In genomic region chr19:5621945-5622464, GRCh38 we compare ENCODE assay signal across 6 cellular contexts. TPM values are rescaled to one million over a fixed set of nuclear protein-coding genes. Genes with fewer than 3 reads are reported as not detected.
DNase-seq lines count a peak whose midpoint lies in the region; ATAC-seq and TF ChIP-seq lines count a peak whose summit lies in the region.

No MANE protein-coding gene starts in this region.

- H3K79me2 ChIP-seq in mammary epithelial cell (ENCODE audit: insufficient read depth, low read length) = peaks cover 97% of the 10 kb centered on the region

- no peaks in the 10 kb centered on the region for H3K9me3 ChIP-seq in mammary epithelial cell (replicated peaks; ENCODE audit: insufficient read depth, low read length)
- H3K9me3 ChIP-seq in neuron (ENCODE audit: low read length) = no peaks in the 10 kb centered on the region

- H2AFZ ChIP-seq in mammary epithelial cell (ENCODE audit: low read depth, low read length) (peak overlapping the region; percentile 89), neuron (ENCODE audit: low read depth, low read length) (peak overlapping the region; percentile 75)

- H3K4me1 ChIP-seq in mammary epithelial cell (ENCODE audit: insufficient read depth, low read length) = peaks cover 28% of the 10 kb centered on the region
- peaks cover 35% of the 10 kb centered on the region for H3K4me1 ChIP-seq in neuron (ENCODE audit: insufficient read depth, low read length)

- in situ Hi-C loops in mammary epithelial cell (cut with MboI; ENCODE audit: low sequenced_read_pairs in 2 of 2) = no loop called here

- H3K27ac ChIP-seq in mammary epithelial cell (ENCODE audit: insufficient read depth, low read depth, low read length) = peak overlapping the region; percentile 53

- WGBS in mammary epithelial cell (ENCODE audit: low coverage, missing lambda C conversion rate) = 2% methylated on average over 11 of the region's 35 CpGs

- no TSS peak for BruUV-seq in mammary epithelial cell (replicated peaks; lab: Mats Ljungman, UMichigan)

- no peak for ATAC-seq in GM19395 (IDR thresholded peaks at IDR 0.05; ENCODE audit: unreplicated experiment)
- no peak for ATAC-seq in HG03025 (IDR thresholded peaks at IDR 0.05; ENCODE audit: low FRiP score, unreplicated experiment)
- ATAC-seq in HG02763 (IDR thresholded peaks at IDR 0.05; ENCODE audit: unreplicated experiment) = no peak

- peaks cover 6% of the 10 kb centered on the region for H4K20me1 ChIP-seq in mammary epithelial cell (ENCODE audit: insufficient read depth, low read length)

- intact Hi-C loops in mammary epithelial cell (cut with micrococcal nuclease) = loop anchor here (2.0 to 5.0 kb wide), 3 partner anchors 65 to 280 kb away; partner anchors contain the start of genes DUS3L, NDUFA11 and VMAC

- peak overlapping the region; percentile 56 for H3K9ac ChIP-seq in mammary epithelial cell (ENCODE audit: insufficient read depth, low read length)

- TF ChIP-seq CTCF in mammary epithelial cell (conservative IDR thresholded peaks at IDR 0.05 in 1 of 2, IDR thresholded peaks at IDR 0.05 in 1 of 2; ENCODE audit: extremely low read depth in 1 of 2, insufficient read depth in 1 of 2, low read depth in 1 of 2, low read length in 2 of 2) = no peak

- H3K4me3 ChIP-seq in mammary epithelial cell (replicated peaks in 1 of 3; ENCODE audit: insufficient read depth in 1 of 3, low read depth in 2 of 3, low read length in 3 of 3) (peak overlapping the region; percentile 81 to 96 (median 84)), neuron (ENCODE audit: low read length) (peak overlapping the region; percentile 98)

- CTCF ChIA-PET in mammary epithelial cell (lab: Charles Lee; ENCODE audit: low non-redundant PET) = no interaction called here

- H3K36me3 ChIP-seq in mammary epithelial cell (ENCODE audit: insufficient read depth, low read length) (peaks cover 25% of the 10 kb centered on the region), neuron (ENCODE audit: insufficient read depth, low read length) (peaks cover 62% of the 10 kb centered on the region)

- peak; percentile 49 for DNase-seq in NCI-H69 (lab: John Stamatoyannopoulos, UW)
- DNase-seq in mammary epithelial cell = no peak

- H3K27me3 ChIP-seq in mammary epithelial cell (ENCODE audit: insufficient read depth, low read length) = no peaks in the 10 kb centered on the region
- H3K27me3 ChIP-seq in neuron (ENCODE audit: insufficient read depth, low read length) = no peaks in the 10 kb centered on the region

- dilution Hi-C loops in mammary epithelial cell (cut with HindIII; ENCODE audit: low sequenced_read_pairs) = loop anchor here (5.0 kb wide), 2 partner anchors 35 to 45 kb away; no protein-coding TSS in a partner anchor

- H3K4me2 ChIP-seq in mammary epithelial cell (ENCODE audit: insufficient read depth, low read depth, low read length) = peak overlapping the region; percentile 90

RNA-seq across cellular contexts. Expression of gene SAFB2, which starts 0.6 kb away (rescaled TPM):
- 10 to 100 TPM; 20.2 to 49.1 TPM for total RNA-seq in mammary epithelial cell
- 7.6 TPM for polyA plus RNA-seq in mammary epithelial cell
- polyA minus RNA-seq in mammary epithelial cell = 28.9 TPM

RNA-seq across cellular contexts. Expression of gene SAFB, which starts 0.9 kb away (rescaled TPM):
- 10 to 100 TPM; 26.0 to 88.5 TPM for total RNA-seq in mammary epithelial cell
- 30.9 TPM for polyA plus RNA-seq in mammary epithelial cell
- 42.5 TPM for polyA minus RNA-seq in mammary epithelial cell

RNA-seq across cellular contexts. Expression of gene TINCR, which starts 54.3 kb away (rescaled TPM):
- total RNA-seq in mammary epithelial cell = 1 to 10 TPM; 4.5 to 9.9 TPM
- polyA plus RNA-seq in mammary epithelial cell = 4.1 TPM
- 2.9 TPM for polyA minus RNA-seq in mammary epithelial cell

RNA-seq across cellular contexts. Expression of gene MICOS13, which starts 58.3 kb away (rescaled TPM):
- total RNA-seq in mammary epithelial cell = 10 to 100 TPM; 25.3 to 71.2 TPM
- polyA plus RNA-seq in mammary epithelial cell = 46.8 TPM
- polyA minus RNA-seq in mammary epithelial cell = 14.5 TPM

RNA-seq across cellular contexts. Expression of gene HSD11B1L, which starts 58.8 kb away (rescaled TPM):
- total RNA-seq in mammary epithelial cell = 10 to 100 TPM in 1 of 2 donors, 1 to 10 TPM in 1; 6.4 to 10.5 TPM
- polyA plus RNA-seq in mammary epithelial cell = 5.2 TPM
- polyA minus RNA-seq in mammary epithelial cell = 4.6 TPM
